In the genomic region with DNA sequence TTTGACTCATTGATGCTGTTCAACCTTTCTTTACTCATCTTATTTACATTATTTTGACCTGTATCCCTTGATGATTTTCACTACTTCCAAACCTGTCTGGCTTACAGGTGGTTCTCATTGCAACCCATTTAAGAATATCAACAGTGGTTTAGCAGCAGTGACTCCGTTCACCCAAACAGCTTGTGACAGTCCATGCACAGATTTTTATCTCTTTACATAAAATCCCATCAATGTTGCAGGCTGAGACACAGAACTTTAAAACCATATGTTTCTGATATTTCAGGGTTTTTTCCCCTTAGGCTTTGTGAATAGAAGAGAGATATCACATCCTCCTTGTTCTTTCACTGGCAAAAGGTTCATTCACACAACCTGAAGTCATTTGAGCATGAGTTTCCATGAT, we compare ENCODE assay signal across 16 cellular contexts.
DNase-seq lines count a peak whose midpoint lies in the region; ATAC-seq and TF ChIP-seq lines count a peak whose summit lies in the region.
"Had no signal": no experiment of that assay in that cellular context is flagged by ENCODE, and none has a peak within 500 bp of the region (broad histone marks: within the 10 kb centered on the region; RNA-seq: fewer than 3 reads in every experiment).

No MANE protein-coding gene starts in this region.

- peak overlapping the region; percentile 99 for H2BK5ac ChIP-seq in IMR-90 (ENCODE audit: low read depth, low read length, poor library complexity, severe bottlenecking)

- peak overlapping the region; percentile 52 to 63 for H4K8ac ChIP-seq in IMR-90 (ENCODE audit: low read depth in 2 of 2, low read length in 2 of 2)

- peak overlapping the region; percentile 22; the same call in 1 of the 2 replicates for H4K5ac ChIP-seq in IMR-90 (ENCODE audit: low read depth, low read length)

- peak overlapping the region; percentile 98 for H2BK20ac ChIP-seq in IMR-90 (ENCODE audit: low read depth, low read length)

- peak overlapping the region; percentile 90; the same call in 1 of the 2 replicates for H3K4ac ChIP-seq in IMR-90 (ENCODE audit: low read depth, low read length)

- no peak for TF ChIP-seq CTCF in IMR-90 (conservative IDR thresholded peaks at IDR 0.05; ENCODE audit: low read depth, low read length)
- TF ChIP-seq CTCF in osteocyte (IDR thresholded peaks at IDR 0.05), result no peak
- TF ChIP-seq CTCF in foreskin fibroblast (IDR thresholded peaks at IDR 0.05; ENCODE audit: low read depth, low read length), result no peak

- no peaks in the 10 kb centered on the region for H3K9me3 ChIP-seq in IMR-90 (ENCODE audit: control insufficient read depth, insufficient read depth, low read length)

- peak overlapping the region; percentile 26; the same call in 1 of the 2 replicates for H3K27ac ChIP-seq in ACC112 (ENCODE audit: low read depth, low read length)
- 0 out of 2 replicates have a peak overlapping the region, but pooled peaks have one; percentile 43 for H3K27ac ChIP-seq in IMR-90 (ENCODE audit: insufficient read depth, low read length)
- H3K27ac ChIP-seq: HL-60 had no signal

- ATAC-seq in IMR-90 (ENCODE audit: low read depth), result no peak
- ATAC-seq in SK-N-SH treated with all-trans-retinoic acid at 6 μM for 48 hours, result no peak; the same call in 2 of the 3 replicates
- no peak for ATAC-seq in activated CD4-positive, CD25-positive, alpha-beta regulatory T cell treated with anti-CD3 and anti-CD28 coated beads, Interleukin-2, amount 50 U/mL, for 24 hours

- TF ChIP-seq POLR2A in IMR-90 (IDR thresholded peaks at IDR 0.05; ENCODE audit: low read depth, low read length), result no peak

- no CpG with 5 or more reads among the region's 1 CpG for WGBS in IMR-90 (ENCODE audit: extremely low coverage in 2 of 2, insufficient read length in 1 of 2), 2 experiments

- no peaks in the 10 kb centered on the region for H3K36me3 Mint-ChIP-seq in osteocyte (ENCODE audit: unreplicated experiment)
- H3K36me3 Mint-ChIP-seq: CD4-positive, alpha-beta memory T cell had no signal

- no TSS peak for BruUV-seq in IMR-90 (replicated peaks; lab: Mats Ljungman, UMichigan)

- H2BK15ac ChIP-seq in IMR-90 (ENCODE audit: low read depth, low read length), result peak overlapping the region; percentile 91; the same call in 2 of the 3 replicates

- no peak overlapping the region for H2AK9ac ChIP-seq in IMR-90 (replicated peaks; ENCODE audit: low read depth, low read length, poor library complexity)

- H3K27ac Mint-ChIP-seq in osteocyte (ENCODE audit: unreplicated experiment), result peak overlapping the region; percentile 52
- H3K27ac Mint-ChIP-seq: B cell; CD4-positive, alpha-beta memory T cell; H9 had no signal

- peak overlapping the region; percentile 57 for H3K14ac ChIP-seq in IMR-90 (replicated peaks; ENCODE audit: low read depth, low read length)

- H3K4me1 Mint-ChIP-seq in osteocyte (ENCODE audit: unreplicated experiment), result peaks cover 52% of the 10 kb centered on the region
- H3K4me1 Mint-ChIP-seq: B cell; CD4-positive, alpha-beta memory T cell had no signal

- H3K9me1 ChIP-seq in IMR-90 (ENCODE audit: insufficient read depth, low read length), result peaks cover 2% of the 10 kb centered on the region; the same call in 1 of the 2 replicates

- peak overlapping the region; percentile 62; the same call in 1 of the 2 replicates for H3K18ac ChIP-seq in IMR-90 (ENCODE audit: low read depth, low read length)

- H4K20me1 ChIP-seq in IMR-90 (ENCODE audit: insufficient read depth, low read length), result no peaks in the 10 kb centered on the region

- H3K23ac ChIP-seq in IMR-90 (ENCODE audit: low read depth, low read length), result 0 out of 2 replicates have a peak overlapping the region, but pooled peaks have one; percentile 40

- dilution Hi-C loops in IMR-90 (cut with HindIII; ENCODE audit: low sequenced_read_pairs, unreplicated experiment), result no loop called here

- H3K4me3 Mint-ChIP-seq in osteocyte (ENCODE audit: unreplicated experiment), result no peak overlapping the region
- H3K4me3 Mint-ChIP-seq: B cell; CD4-positive, alpha-beta memory T cell; H9 had no signal

- POLR2A ChIA-PET in IMR-90 (lab: Charles Lee; ENCODE audit: unreplicated experiment), result no interaction called here

- CTCF ChIA-PET in IMR-90 (lab: Yijun Ruan, JAX), result no interaction called here

- H3K4me2 ChIP-seq in IMR-90 (ENCODE audit: low read depth, low read length), result no peak overlapping the region

- H3K9ac ChIP-seq in IMR-90 (ENCODE audit: low read depth, low read length), result no peak overlapping the region

- H3K79me2 ChIP-seq in ACC112 (ENCODE audit: control insufficient read depth, insufficient read depth, low read length, unreplicated experiment), result no peaks in the 10 kb centered on the region

- peak overlapping the region; percentile 99 for H2BK120ac ChIP-seq in IMR-90 (ENCODE audit: low read depth, low read length)

- intact Hi-C loops in IMR-90 (cut with micrococcal nuclease), result no loop called here

- H3K4me1 ChIP-seq in ACC112 (ENCODE audit: control insufficient read depth, insufficient read depth, low read length, unreplicated experiment) (peaks cover 53% of the 10 kb centered on the region), IMR-90 (ENCODE audit: control insufficient read depth, insufficient read depth, low read length) (peaks cover 13% of the 10 kb centered on the region; the same call in 1 of the 2 replicates)

- no peaks in the 10 kb centered on the region for H3K27me3 ChIP-seq in ACC112 (ENCODE audit: insufficient read depth, low read length)
- H3K27me3 ChIP-seq in IMR-90 (ENCODE audit: control insufficient read depth, insufficient read depth, low read length), result no peaks in the 10 kb centered on the region

- H4K91ac ChIP-seq in IMR-90 (ENCODE audit: insufficient read depth, low read depth, low read length), result peak overlapping the region; percentile 46

- in situ Hi-C loops in IMR-90 (cut with MboI; ENCODE audit: low sequenced_read_pairs), result loop anchor here (5.0 kb wide), 1 partner anchor 37 kb away; no protein-coding TSS in a partner anchor

- 0 out of 2 replicates have a peak overlapping the region, but pooled peaks have one; percentile 38 for H3K56ac ChIP-seq in IMR-90 (ENCODE audit: extremely low read depth, insufficient read depth, low read length)

- DNase-seq in IMR-90 (no peak), osteocyte (ENCODE audit: extremely low spot score, unreplicated experiment) (no peak), NCI-H1092 (lab: John Stamatoyannopoulos, UW) (no peak), germinal center (ENCODE audit: low spot score) (no peak), foreskin fibroblast (no peak)
- DNase-seq: 8988T; C1 segment of cervical spinal cord; CD4-positive, alpha-beta memory T cell; DMS79; GOT3; H9 had no signal

- H3K79me1 ChIP-seq in IMR-90 (ENCODE audit: low read depth in 1 of 2, low read length in 2 of 2), result no peaks in the 10 kb centered on the region

- H2AK5ac ChIP-seq in IMR-90 (ENCODE audit: low read depth, low read length), result peak overlapping the region; percentile 27; the same call in 1 of the 2 replicates

- no peak overlapping the region for H3K4me3 ChIP-seq in ACC112 (ENCODE audit: low read depth, low read length)
- no peak overlapping the region for H3K4me3 ChIP-seq in IMR-90 (ENCODE audit: insufficient read depth, low read depth, low read length)
- H3K4me3 ChIP-seq in foreskin fibroblast (ENCODE audit: low read depth in 1 of 2, low read length in 2 of 2), result no peak overlapping the region

- H3K9me3 Mint-ChIP-seq in osteocyte (ENCODE audit: unreplicated experiment), result peaks cover 6% of the 10 kb centered on the region
- H3K9me3 Mint-ChIP-seq: H9 had no signal

- H2AFZ ChIP-seq in ACC112 (ENCODE audit: low read length, unreplicated experiment), result no peak overlapping the region
- no peak overlapping the region for H2AFZ ChIP-seq in IMR-90 (replicated peaks; ENCODE audit: low read length, poor library complexity)

- H3K27me3 Mint-ChIP-seq in osteocyte (ENCODE audit: unreplicated experiment), result no peaks in the 10 kb centered on the region
- H3K27me3 Mint-ChIP-seq: B cell; CD4-positive, alpha-beta memory T cell had no signal

- no peaks in the 10 kb centered on the region for H3K36me3 ChIP-seq in ACC112 (ENCODE audit: insufficient read depth, low read length)
- no peaks in the 10 kb centered on the region for H3K36me3 ChIP-seq in IMR-90 (ENCODE audit: control insufficient read depth, insufficient read depth, low read length)

- no peak for TF ChIP-seq RAD21 in IMR-90 (IDR thresholded peaks at IDR 0.05; ENCODE audit: low read length)

TF ChIP-seq in IMR-90, 13 proteins besides CTCF, POLR2A, EP300 and RAD21:
- no peak for TF ChIP-seq BHLHE40 (IDR thresholded peaks at IDR 0.05; ENCODE audit: low read depth, low read length)
- no peak for TF ChIP-seq CEBPB (IDR thresholded peaks at IDR 0.05; ENCODE audit: low read depth, low read length)
- TF ChIP-seq NFE2L2 (IDR thresholded peaks at IDR 0.05; ENCODE audit: low read depth, low read length), result no peak
- TF ChIP-seq FOS (IDR thresholded peaks at IDR 0.05; ENCODE audit: low read depth, low read length), result no peak

TF ChIP-seq in SK-N-SH treated with all-trans-retinoic acid at 6 μM for 48 hours, 23 proteins besides CTCF, POLR2A, EP300 and RAD21:
- TF ChIP-seq ZC3H10 (CRISPR knock-in tag; IDR thresholded peaks at IDR 0.05) (no peak), ARNTL (CRISPR knock-in tag; IDR thresholded peaks at IDR 0.05; ENCODE audit: borderline replicate concordance, low read depth) (no peak), TCF4 (CRISPR knock-in tag; IDR thresholded peaks at IDR 0.05; ENCODE audit: borderline replicate concordance) (peak; percentile 42; the same call in 1 of the 2 replicates), ZNF70 (CRISPR knock-in tag; IDR thresholded peaks at IDR 0.05) (peak; percentile 59; the same call in 1 of the 2 replicates)
